ENCODE assay signal across 12 cellular contexts in genomic region chrX:2703991-2704369, GRCh38. TPM values are rescaled to one million over a fixed set of nuclear protein-coding genes. Genes with fewer than 3 reads are reported as not detected.
DNase-seq lines count a peak whose midpoint lies in the region; ATAC-seq, FAIRE-seq and TF ChIP-seq lines count a peak whose summit lies in the region.
"Had no signal": no experiment of that assay in that cellular context is flagged by ENCODE, and none has a peak within 500 bp of the region (broad histone marks: within the 10 kb centered on the region; RNA-seq: fewer than 3 reads in every experiment).

No MANE protein-coding gene starts in this region.

- no peak for TF ChIP-seq CTCF in MCF 10A (IDR thresholded peaks at IDR 0.05; ENCODE audit: unreplicated experiment)
- TF ChIP-seq CTCF in breast epithelium (IDR thresholded peaks at IDR 0.05) = peak in 1 of 3 donors; percentile 18
- TF ChIP-seq CTCF in vagina (IDR thresholded peaks at IDR 0.05) = no peak
- TF ChIP-seq CTCF in HepG2 (CRISPR knock-in tag; IDR thresholded peaks at IDR 0.05) = no peak
- TF ChIP-seq CTCF in osteoblast (IDR thresholded peaks at IDR 0.05; ENCODE audit: extremely low read depth, low read depth, low read length) = no peak

- BruUV-seq in MCF 10A (replicated peaks; lab: Mats Ljungman, UMichigan) (no TSS peak), HepG2 (replicated peaks; lab: Mats Ljungman, UMichigan) (no TSS peak)

- no peaks in the 10 kb centered on the region for H3K27me3 Mint-ChIP-seq in MCF 10A (ENCODE audit: insufficient read depth, unreplicated experiment)
- H3K27me3 Mint-ChIP-seq in effector memory CD8-positive, alpha-beta T cell = no peaks in the 10 kb centered on the region

- peaks cover 31% of the 10 kb centered on the region for H3K4me1 Mint-ChIP-seq in MCF 10A (ENCODE audit: insufficient read depth, unreplicated experiment)
- peaks cover 76 to 86% of the 10 kb centered on the region in 2 donors for H3K4me1 Mint-ChIP-seq in effector memory CD8-positive, alpha-beta T cell (ENCODE audit: low read depth in 2 of 2)

- intact Hi-C loops in MCF 10A (cut with micrococcal nuclease) = no loop called here
- intact Hi-C loops in breast epithelium (cut with DNase I; ENCODE audit: low total_unique reads) = no loop called here
- intact Hi-C loops in vagina (cut with DNase I) = no loop called here
- intact Hi-C loops in HepG2 (cut with micrococcal nuclease; ENCODE audit: unreplicated experiment) = loop anchor here (10.0 kb wide), 1 partner anchor 61 kb away; no protein-coding TSS in a partner anchor

- H3K4me3 Mint-ChIP-seq in MCF 10A (ENCODE audit: unreplicated experiment) = no peak overlapping the region
- peak overlapping the region; percentile 61 to 73 for H3K4me3 Mint-ChIP-seq in effector memory CD8-positive, alpha-beta T cell

- H3K9me3 ChIP-seq in breast epithelium = no peaks in the 10 kb centered on the region
- H3K9me3 ChIP-seq in mesodermal cell (ENCODE audit: control insufficient read depth, low read length) = no peaks in the 10 kb centered on the region
- H3K9me3 ChIP-seq in vagina = no peaks in the 10 kb centered on the region
- no peaks in the 10 kb centered on the region for H3K9me3 ChIP-seq in HepG2 (ENCODE audit: low read length)
- no peaks in the 10 kb centered on the region for H3K9me3 ChIP-seq in osteoblast (ENCODE audit: low read depth, low read length)
- H3K9me3 ChIP-seq: SJSA1 had no signal

- CTCF ChIA-PET in MCF 10A (lab: Yijun Ruan, JAX) = no interaction called here
- CTCF ChIA-PET in HepG2 (lab: Yijun Ruan, JAX; ENCODE audit: low intra/inter-chr PET ratio, low total read pairs) = no interaction called here

- FAIRE-seq in HepG2 (lab: Jason Lieb, UNC) = no peak
- no peak for FAIRE-seq in GM12891 (lab: Jason Lieb, UNC)
- FAIRE-seq: islet of Langerhans had no signal

- peaks cover 29% of the 10 kb centered on the region for H3K36me3 Mint-ChIP-seq in MCF 10A (ENCODE audit: insufficient read depth, unreplicated experiment)
- peaks cover 44% of the 10 kb centered on the region for H3K36me3 Mint-ChIP-seq in effector memory CD8-positive, alpha-beta T cell (ENCODE audit: insufficient read depth)

- H3K27ac ChIP-seq in breast epithelium (peak overlapping the region in 1 of 2 donors; percentile 20), mesodermal cell (ENCODE audit: low read depth, low read length, severe bottlenecking) (peak overlapping the region; percentile 57), vagina (peak overlapping the region; percentile 44), HepG2 (ENCODE audit: extremely low read length, insufficient read depth, low read length) (no peak overlapping the region), osteoblast (ENCODE audit: low read depth, low read length) (no peak overlapping the region)
- H3K27ac ChIP-seq: SJSA1 had no signal

- H3K79me2 ChIP-seq in HepG2 (ENCODE audit: insufficient read depth, low read length) = peaks cover 91% of the 10 kb centered on the region
- peaks cover 95% of the 10 kb centered on the region for H3K79me2 ChIP-seq in osteoblast (ENCODE audit: insufficient read depth, low read length)

- H3K36me3 ChIP-seq in breast epithelium = no peaks in the 10 kb centered on the region
- peaks cover 63% of the 10 kb centered on the region for H3K36me3 ChIP-seq in mesodermal cell (ENCODE audit: control insufficient read depth, insufficient read depth, low read length)
- no peaks in the 10 kb centered on the region for H3K36me3 ChIP-seq in vagina
- peaks cover 4 to 11% of the 10 kb centered on the region in 2 experiments; a peak in 1 of 5 replicates for H3K36me3 ChIP-seq in HepG2 (replicated peaks in 1 of 2; ENCODE audit: control insufficient read depth in 1 of 2, insufficient read depth in 2 of 2, low read length in 2 of 2)
- H3K36me3 ChIP-seq in osteoblast (ENCODE audit: insufficient read depth, low read length) = peaks cover 7% of the 10 kb centered on the region

- 72 to 77% methylated on average over 11 to 13 of the region's 14 CpGs for WGBS in mesodermal cell (ENCODE audit: insufficient coverage in 2 of 2), 2 experiments
- 95% methylated on average over 13 of the region's 14 CpGs for WGBS in HepG2 (ENCODE audit: low lambda C conversion rate)

- in situ Hi-C loops in HepG2 (cut with HindIII; ENCODE audit: extremely low pct_ligation_motif_present, low pct_unique_long_range_greater_than_20kb) = no loop called here

- ATAC-seq in effector memory CD8-positive, alpha-beta T cell (replicated peaks) = peak; percentile 18
- no peak for ATAC-seq in HepG2

- H2AFZ ChIP-seq in HepG2 (ENCODE audit: low read length) (no peak overlapping the region), osteoblast (ENCODE audit: low read length) (no peak overlapping the region)

- H3K4me3 ChIP-seq in breast epithelium (peak overlapping the region in 1 of 3 donors; percentile 4), mesodermal cell (ENCODE audit: extremely low read depth, insufficient read depth, low read length, poor library complexity, severe bottlenecking) (no peak overlapping the region), vagina (peak overlapping the region in 1 of 2 donors; percentile 32), HepG2 (replicated peaks in 1 of 3; ENCODE audit: insufficient read depth in 1 of 3, low read depth in 2 of 3, low read length in 3 of 3) (no peak overlapping the region), osteoblast (ENCODE audit: insufficient read depth, low read length) (no peak overlapping the region)
- H3K4me3 ChIP-seq: SJSA1 had no signal

- H3K4me2 ChIP-seq in HepG2 (ENCODE audit: low read depth, low read length) (no peak overlapping the region), osteoblast (ENCODE audit: insufficient read depth, low read length) (no peak overlapping the region)

- H3K4me1 ChIP-seq in breast epithelium (no peaks in the 10 kb centered on the region), mesodermal cell (ENCODE audit: control insufficient read depth, insufficient read depth, low read length, poor library complexity, severe bottlenecking) (peaks cover 68% of the 10 kb centered on the region), vagina (peaks cover 97% of the 10 kb centered on the region), HepG2 (ENCODE audit: insufficient read depth, low read length) (peaks cover 18% of the 10 kb centered on the region), osteoblast (ENCODE audit: insufficient read depth, low read length) (peaks cover 16% of the 10 kb centered on the region)

- H3K27ac Mint-ChIP-seq in MCF 10A (ENCODE audit: low read depth, unreplicated experiment) = peak overlapping the region; percentile 9
- H3K27ac Mint-ChIP-seq in effector memory CD8-positive, alpha-beta T cell = peak overlapping the region; percentile 85 to 96

- peak; percentile 16 for DNase-seq in MCF 10A (ENCODE audit: unreplicated experiment)
- no peak for DNase-seq in breast epithelium (ENCODE audit: low spot score in 2 of 2)
- no peak for DNase-seq in effector memory CD8-positive, alpha-beta T cell
- DNase-seq in vagina (ENCODE audit: extremely low spot score in 2 of 2) = no peak
- no peak for DNase-seq in HepG2 (ENCODE audit: low spot score)
- no peak for DNase-seq in osteoblast (ENCODE audit: insufficient read length, low spot score, missing footprints)
- no peak for DNase-seq in GM12891 (ENCODE audit: insufficient read length, low spot score)
- DNase-seq: NCI-H1092; stimulated activated CD4-positive, alpha-beta T cell treated with anti-CD3 and anti-CD28 coated beads, Interleukin-4, amount 100 ng/mL, for 4 hours had no signal

- H3K27me3 ChIP-seq in breast epithelium (no peaks in the 10 kb centered on the region), vagina (no peaks in the 10 kb centered on the region), HepG2 (ENCODE audit: control insufficient read depth in 1 of 2, insufficient read depth in 2 of 2, low read length in 2 of 2) (no peaks in the 10 kb centered on the region), osteoblast (ENCODE audit: insufficient read depth, low read length) (no peaks in the 10 kb centered on the region)
- H3K27me3 ChIP-seq: SJSA1 had no signal

- no peak for TF ChIP-seq EP300 in HepG2 (IDR thresholded peaks at IDR 0.05; ENCODE audit: low read depth in 2 of 2, low read length in 2 of 2)
- no peak for TF ChIP-seq EP300 in HepG2 (CRISPR knock-in tag; IDR thresholded peaks at IDR 0.05; ENCODE audit: borderline replicate concordance)

- POLR2A ChIA-PET in MCF 10A (lab: Yijun Ruan, JAX) (no interaction called here), HepG2 (lab: Yijun Ruan, JAX) (no interaction called here)

- TF ChIP-seq RAD21 in HepG2 (CRISPR knock-in tag; IDR thresholded peaks at IDR 0.05) = no peak

- H3K9me3 Mint-ChIP-seq in MCF 10A (ENCODE audit: unreplicated experiment) = peaks cover 11% of the 10 kb centered on the region
- no peaks in the 10 kb centered on the region for H3K9me3 Mint-ChIP-seq in effector memory CD8-positive, alpha-beta T cell

- H4K20me1 ChIP-seq in HepG2 (ENCODE audit: insufficient read depth, low read length) (peaks cover 4% of the 10 kb centered on the region; the same call in 1 of the 2 replicates), osteoblast (ENCODE audit: insufficient read depth, low read length) (peaks cover 74% of the 10 kb centered on the region)

- TF ChIP-seq POLR2A in breast epithelium (IDR thresholded peaks at IDR 0.05) = no peak
- TF ChIP-seq POLR2A in vagina (IDR thresholded peaks at IDR 0.05) = no peak
- TF ChIP-seq POLR2A in HepG2 (IDR thresholded peaks at IDR 0.05; ENCODE audit: insufficient read depth in 1 of 2, low read depth in 2 of 2, low read length in 2 of 2) = no peak
- TF ChIP-seq POLR2A in GM12891 (IDR thresholded peaks at IDR 0.05; ENCODE audit: low read depth, low read length) = no peak

- H3K9ac ChIP-seq in HepG2 (ENCODE audit: insufficient read depth, low read depth, low read length) = no peak overlapping the region

RNA-seq across cellular contexts. Expression of gene CD99, which starts 12.9 kb away (rescaled TPM):
- 173 and 176 TPM in 2 replicates for total RNA-seq in MCF 10A (2022)
- total RNA-seq in breast epithelium = 100 to 1,000 TPM in 2 of 3 donors, 10 to 100 TPM in 1; 96.3 to 536 (median 142) TPM
- polyA plus RNA-seq in mesodermal cell (2013, experiment 1 of 2) = 539 TPM
- 518 TPM for polyA plus RNA-seq in mesodermal cell (2013, experiment 2 of 2)
- total RNA-seq in vagina = 282 TPM
- total RNA-seq in HepG2 (2016; rRNA removed; fragmentation: Illumina TruSeq; extraction: Trizol) = 57.9 and 111 TPM in 2 replicates
- total RNA-seq in HepG2 (2016; cell fraction: cytosol; rRNA removed; fragmentation: Illumina TruSeq; extraction: Trizol; ENCODE audit: low read depth) = 64.5 and 76.9 TPM in 2 replicates
- total RNA-seq in HepG2 (2016; cell fraction: insoluble cytoplasmic fraction; rRNA removed; fragmentation: Illumina TruSeq; extraction: Trizol) = 52.0 and 103 TPM in 2 replicates
- total RNA-seq in HepG2 (2016; cell fraction: membrane; rRNA removed; fragmentation: Illumina TruSeq; extraction: Trizol) = 78.1 and 98.3 TPM in 2 replicates
- total RNA-seq in HepG2 (2016; cell fraction: nucleus; rRNA removed; fragmentation: Illumina TruSeq; extraction: Trizol) = 96.6 and 113 TPM in 2 replicates
- 77.7 and 78.8 TPM in 2 replicates for polyA plus RNA-seq in HepG2 (2011; rRNA removed)
- polyA plus RNA-seq in HepG2 (2011; cell fraction: cytosol; rRNA removed) = 125 and 154 TPM in 2 replicates
- 95.3 and 97.6 TPM in 2 replicates for polyA plus RNA-seq in HepG2 (2011; cell fraction: nucleus; rRNA removed)
- 165 and 308 TPM in 2 replicates for polyA plus RNA-seq in HepG2 (2012)
- 210 and 248 TPM in 2 replicates for polyA plus RNA-seq in HepG2 (2016; cell fraction: cytosol; fragmentation: Illumina TruSeq; extraction: Trizol; ENCODE audit: low read depth)
- 125 and 147 TPM in 2 replicates for polyA plus RNA-seq in HepG2 (2016; cell fraction: insoluble cytoplasmic fraction; fragmentation: Illumina TruSeq; extraction: Trizol; ENCODE audit: low read depth)
- 191 and 218 TPM in 2 replicates for polyA plus RNA-seq in HepG2 (2016; cell fraction: membrane; fragmentation: Illumina TruSeq; extraction: Trizol; ENCODE audit: low read depth)
- polyA plus RNA-seq in HepG2 (2016; cell fraction: nucleus; fragmentation: Illumina TruSeq; extraction: Trizol; ENCODE audit: insufficient read depth, low read depth) = 304 and 330 TPM in 2 replicates
- 27.9 and 30.5 TPM in 2 replicates for polyA minus RNA-seq in HepG2 (2011; rRNA and poly(A)+ RNA removed; ENCODE audit: low replicate concordance)
- 59.3 and 60.8 TPM in 2 replicates for polyA minus RNA-seq in HepG2 (2011; cell fraction: cytosol; rRNA and poly(A)+ RNA removed)
- polyA minus RNA-seq in HepG2 (2011; cell fraction: nucleus; rRNA and poly(A)+ RNA removed) = 32.6 TPM in 2 replicates
- 331 and 455 TPM in 2 replicates for total RNA-seq in osteoblast
- 91.8 TPM for polyA plus RNA-seq in GM12891 (2012; ENCODE audit: low read depth, missing spikeins)

RNA-seq across cellular contexts. Expression of gene XG, which starts 47.9 kb away (rescaled TPM):
- total RNA-seq in MCF 10A (2022) (not detected in 2 replicates), breast epithelium (10 to 100 TPM in 1 of 3 donors, 1 to 10 TPM in 1, under 1 TPM in 1; 0.59 to 14.4 (median 2.6) TPM), vagina (5.9 TPM), HepG2 (2016; rRNA removed; fragmentation: Illumina TruSeq; extraction: Trizol) (not detected in 2 replicates), osteoblast (3.2 and 4.0 TPM in 2 replicates)
- not detected for polyA plus RNA-seq in mesodermal cell (2013, experiment 1 of 2)
- polyA plus RNA-seq in mesodermal cell (2013, experiment 2 of 2) = not detected
- total RNA-seq in HepG2 (2016; cell fraction: cytosol; rRNA removed; fragmentation: Illumina TruSeq; extraction: Trizol; ENCODE audit: low read depth) = not detected in 2 replicates
- not detected in 2 replicates for total RNA-seq in HepG2 (2016; cell fraction: insoluble cytoplasmic fraction; rRNA removed; fragmentation: Illumina TruSeq; extraction: Trizol)
- not detected in 2 replicates for total RNA-seq in HepG2 (2016; cell fraction: membrane; rRNA removed; fragmentation: Illumina TruSeq; extraction: Trizol)
- not detected in 2 replicates for total RNA-seq in HepG2 (2016; cell fraction: nucleus; rRNA removed; fragmentation: Illumina TruSeq; extraction: Trizol)
- polyA plus RNA-seq in HepG2 (2011; rRNA removed) = not detected in 2 replicates
- polyA plus RNA-seq in HepG2 (2011; cell fraction: cytosol; rRNA removed) = not detected in 2 replicates
- polyA plus RNA-seq in HepG2 (2011; cell fraction: nucleus; rRNA removed) = not detected in 2 replicates
- polyA plus RNA-seq in HepG2 (2012) = 0.07 TPM in 1 of 2 replicates, not detected in the other
- polyA plus RNA-seq in HepG2 (2016; cell fraction: cytosol; fragmentation: Illumina TruSeq; extraction: Trizol; ENCODE audit: low read depth) = not detected in 2 replicates
- not detected in 2 replicates for polyA plus RNA-seq in HepG2 (2016; cell fraction: insoluble cytoplasmic fraction; fragmentation: Illumina TruSeq; extraction: Trizol; ENCODE audit: low read depth)
- polyA plus RNA-seq in HepG2 (2016; cell fraction: membrane; fragmentation: Illumina TruSeq; extraction: Trizol; ENCODE audit: low read depth) = not detected in 2 replicates
- not detected in 2 replicates for polyA plus RNA-seq in HepG2 (2016; cell fraction: nucleus; fragmentation: Illumina TruSeq; extraction: Trizol; ENCODE audit: insufficient read depth, low read depth)
- polyA minus RNA-seq in HepG2 (2011; rRNA and poly(A)+ RNA removed; ENCODE audit: low replicate concordance) = not detected in 2 replicates
- not detected in 2 replicates for polyA minus RNA-seq in HepG2 (2011; cell fraction: cytosol; rRNA and poly(A)+ RNA removed)
- not detected in 2 replicates for polyA minus RNA-seq in HepG2 (2011; cell fraction: nucleus; rRNA and poly(A)+ RNA removed)
- not detected for polyA plus RNA-seq in GM12891 (2012; ENCODE audit: low read depth, missing spikeins)
- total RNA-seq: SJSA1 had no signal

Comparison
In these comparisons a context has a peak if more than half of its experiments do, and no peak if none do; other contexts are left out.
1. H3K27ac ChIP-seq: peak in mesodermal cell (single experiment) and vagina (single experiment); none in HepG2 (single experiment) and osteoblast (single experiment).